ENCODE assay signal across 1 cellular context in the genomic region with DNA sequence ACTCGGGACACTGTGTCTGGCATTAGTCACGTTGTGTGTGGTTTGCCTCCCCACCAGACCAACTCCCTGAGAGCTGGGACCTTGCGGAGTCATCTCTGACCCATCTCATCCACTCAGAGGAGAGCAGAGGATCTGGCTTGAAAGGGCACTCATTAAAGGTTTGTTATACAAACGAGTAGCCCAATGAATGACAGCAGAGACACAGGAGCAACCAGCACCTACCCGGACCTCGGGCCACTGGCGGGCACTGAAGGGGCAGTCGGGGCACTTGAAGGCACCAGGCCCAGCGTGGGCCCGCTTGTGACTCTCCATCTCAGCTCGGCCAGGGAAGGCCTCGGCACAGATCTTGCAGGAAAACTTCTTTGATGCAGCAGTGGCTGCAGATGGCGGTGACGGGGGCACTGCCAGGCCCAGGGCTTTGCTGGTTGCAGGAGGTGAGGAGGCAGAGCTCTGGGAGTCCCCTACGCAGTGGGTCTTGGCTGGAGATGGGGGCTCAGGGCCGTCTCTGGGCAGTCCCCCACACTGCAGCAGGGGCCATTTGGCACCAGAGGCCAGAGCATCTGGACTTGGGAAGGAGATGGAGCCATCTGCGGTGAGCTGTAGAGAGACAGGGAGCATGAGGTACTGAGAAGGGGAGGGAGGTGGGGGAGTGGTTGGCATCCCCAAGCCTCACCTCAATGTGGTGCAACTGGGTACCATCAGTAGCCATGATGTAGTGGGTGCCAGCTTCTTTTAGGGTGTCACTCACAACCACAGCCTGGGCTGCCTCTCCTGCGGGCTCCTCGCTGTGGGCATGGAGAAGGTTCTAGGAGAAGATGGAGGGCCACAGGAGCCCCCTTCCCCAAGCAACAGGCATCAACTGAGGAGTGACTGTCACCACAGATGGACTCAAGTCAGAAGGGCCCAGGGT.
TF ChIP-seq lines count a peak whose summit lies in the region.

No MANE protein-coding gene starts in this region.

TF ChIP-seq in WTC11, 78 proteins besides CTCF, POLR2A, EP300 and RAD21:
- TF ChIP-seq, protein P1, sequence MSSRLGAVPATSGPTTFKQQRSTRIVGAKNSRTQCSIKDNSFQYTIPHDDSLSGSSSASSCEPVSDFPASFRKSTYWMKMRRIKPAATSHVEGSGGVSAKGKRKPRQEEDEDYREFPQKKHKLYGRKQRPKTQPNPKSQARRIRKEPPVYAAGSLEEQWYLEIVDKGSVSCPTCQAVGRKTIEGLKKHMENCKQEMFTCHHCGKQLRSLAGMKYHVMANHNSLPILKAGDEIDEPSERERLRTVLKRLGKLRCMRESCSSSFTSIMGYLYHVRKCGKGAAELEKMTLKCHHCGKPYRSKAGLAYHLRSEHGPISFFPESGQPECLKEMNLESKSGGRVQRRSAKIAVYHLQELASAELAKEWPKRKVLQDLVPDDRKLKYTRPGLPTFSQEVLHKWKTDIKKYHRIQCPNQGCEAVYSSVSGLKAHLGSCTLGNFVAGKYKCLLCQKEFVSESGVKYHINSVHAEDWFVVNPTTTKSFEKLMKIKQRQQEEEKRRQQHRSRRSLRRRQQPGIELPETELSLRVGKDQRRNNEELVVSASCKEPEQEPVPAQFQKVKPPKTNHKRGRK (CRISPR knock-in tag; IDR thresholded peaks at IDR 0.05; ENCODE audit: borderline replicate concordance) = no peak
- TF ChIP-seq CREM (CRISPR knock-in tag; IDR thresholded peaks at IDR 0.05) (no peak), ZBTB21 (CRISPR knock-in tag; IDR thresholded peaks at IDR 0.05; ENCODE audit: borderline replicate concordance) (no peak), NR1H2 (CRISPR knock-in tag; IDR thresholded peaks at IDR 0.05) (no peak), TEAD1 (CRISPR knock-in tag; IDR thresholded peaks at IDR 0.05) (no peak), ELF4 (CRISPR knock-in tag; IDR thresholded peaks at IDR 0.05; ENCODE audit: low read depth) (no peak), ZNF396 (CRISPR knock-in tag; IDR thresholded peaks at IDR 0.05; ENCODE audit: borderline replicate concordance) (no peak)
- TF ChIP-seq, protein P2, sequence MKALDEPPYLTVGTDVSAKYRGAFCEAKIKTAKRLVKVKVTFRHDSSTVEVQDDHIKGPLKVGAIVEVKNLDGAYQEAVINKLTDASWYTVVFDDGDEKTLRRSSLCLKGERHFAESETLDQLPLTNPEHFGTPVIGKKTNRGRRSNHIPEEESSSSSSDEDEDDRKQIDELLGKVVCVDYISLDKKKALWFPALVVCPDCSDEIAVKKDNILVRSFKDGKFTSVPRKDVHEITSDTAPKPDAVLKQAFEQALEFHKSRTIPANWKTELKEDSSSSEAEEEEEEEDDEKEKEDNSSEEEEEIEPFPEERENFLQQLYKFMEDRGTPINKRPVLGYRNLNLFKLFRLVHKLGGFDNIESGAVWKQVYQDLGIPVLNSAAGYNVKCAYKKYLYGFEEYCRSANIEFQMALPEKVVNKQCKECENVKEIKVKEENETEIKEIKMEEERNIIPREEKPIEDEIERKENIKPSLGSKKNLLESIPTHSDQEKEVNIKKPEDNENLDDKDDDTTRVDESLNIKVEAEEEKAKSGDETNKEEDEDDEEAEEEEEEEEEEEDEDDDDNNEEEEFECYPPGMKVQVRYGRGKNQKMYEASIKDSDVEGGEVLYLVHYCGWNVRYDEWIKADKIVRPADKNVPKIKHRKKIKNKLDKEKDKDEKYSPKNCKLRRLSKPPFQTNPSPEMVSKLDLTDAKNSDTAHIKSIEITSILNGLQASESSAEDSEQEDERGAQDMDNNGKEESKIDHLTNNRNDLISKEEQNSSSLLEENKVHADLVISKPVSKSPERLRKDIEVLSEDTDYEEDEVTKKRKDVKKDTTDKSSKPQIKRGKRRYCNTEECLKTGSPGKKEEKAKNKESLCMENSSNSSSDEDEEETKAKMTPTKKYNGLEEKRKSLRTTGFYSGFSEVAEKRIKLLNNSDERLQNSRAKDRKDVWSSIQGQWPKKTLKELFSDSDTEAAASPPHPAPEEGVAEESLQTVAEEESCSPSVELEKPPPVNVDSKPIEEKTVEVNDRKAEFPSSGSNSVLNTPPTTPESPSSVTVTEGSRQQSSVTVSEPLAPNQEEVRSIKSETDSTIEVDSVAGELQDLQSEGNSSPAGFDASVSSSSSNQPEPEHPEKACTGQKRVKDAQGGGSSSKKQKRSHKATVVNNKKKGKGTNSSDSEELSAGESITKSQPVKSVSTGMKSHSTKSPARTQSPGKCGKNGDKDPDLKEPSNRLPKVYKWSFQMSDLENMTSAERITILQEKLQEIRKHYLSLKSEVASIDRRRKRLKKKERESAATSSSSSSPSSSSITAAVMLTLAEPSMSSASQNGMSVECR (CRISPR knock-in tag; IDR thresholded peaks at IDR 0.05; ENCODE audit: borderline replicate concordance) = no peak
